Comparison of ENCODE assay signal across 28 cellular contexts in genomic region chr12:119696943-119697342, GRCh38. TPM values are rescaled to one million over a fixed set of nuclear protein-coding genes. Genes with fewer than 3 reads are reported as not detected.
A peak's percentile ranks its signal among the peaks of the same experiment; 100 is the strongest.
DNase-seq lines count a peak whose midpoint lies in the region; ATAC-seq, FAIRE-seq and TF ChIP-seq lines count a peak whose summit lies in the region.
"Had no signal": no experiment of that assay in that cellular context is flagged by ENCODE, and none has a peak within 500 bp of the region (broad histone marks: within the 10 kb centered on the region; RNA-seq: fewer than 3 reads in every experiment).

No MANE protein-coding gene starts in this region.

- H3K79me2 ChIP-seq in GM23338 (replicated peaks; ENCODE audit: insufficient read depth): no peaks in the 10 kb centered on the region

- H3K27ac ChIP-seq in GM23338 (ENCODE audit: low read depth) (no peak overlapping the region), angular gyrus (ENCODE audit: low read depth, low read length) (peak overlapping the region; percentile 17)
- H3K27ac ChIP-seq: A549; BLaER1 treated with 17β-estradiol and CSF1 and Interleukin-3, amounts not matched to agents 10 nM and 100 nM; HL-60; KMS-11; SJCRH30 had no signal

- H3K4me1 Mint-ChIP-seq in GM23338: peaks cover 7% of the 10 kb centered on the region; the same call in 2 of the 3 replicates
- peaks cover 24% of the 10 kb centered on the region for H3K4me1 Mint-ChIP-seq in nephron
- H3K4me1 Mint-ChIP-seq in stimulated activated effector memory CD8-positive, alpha-beta T cell treated with anti-CD3 and anti-CD28 coated beads, Interleukin-12 subunit alpha, Interleukin-12 subunit beta, amount 100 ng/mL, for 72 hours: no peaks in the 10 kb centered on the region

- no peaks in the 10 kb centered on the region; the same call in 1 of the 2 replicates for H4K20me1 ChIP-seq in GM23338 (replicated peaks; ENCODE audit: insufficient read depth)

- no peaks in the 10 kb centered on the region for H3K9me3 Mint-ChIP-seq in GM23338
- no peaks in the 10 kb centered on the region for H3K9me3 Mint-ChIP-seq in nephron
- H3K9me3 Mint-ChIP-seq in stimulated activated effector memory CD8-positive, alpha-beta T cell treated with anti-CD3 and anti-CD28 coated beads, Interleukin-12 subunit alpha, Interleukin-12 subunit beta, amount 100 ng/mL, for 72 hours: no peaks in the 10 kb centered on the region
- H3K9me3 Mint-ChIP-seq: CD4-positive, alpha-beta T cell; IgD-negative memory B cell had no signal

- H3K9me2 ChIP-seq in GM23338 (ENCODE audit: insufficient read depth): no peaks in the 10 kb centered on the region

- no peak for FAIRE-seq in GM19239 (lab: Jason Lieb, UNC)
- FAIRE-seq: A549, D721Med, G401.6, H1 had no signal

- H3K27me3 Mint-ChIP-seq in GM23338 (ENCODE audit: insufficient read depth, low read depth, poor library complexity) (peaks cover 9% of the 10 kb centered on the region), nephron (ENCODE audit: low read depth) (no peaks in the 10 kb centered on the region)
- H3K27me3 Mint-ChIP-seq: CD4-positive, alpha-beta T cell; IgD-negative memory B cell had no signal

- peaks cover 13% of the 10 kb centered on the region for H3K36me3 ChIP-seq in GM23338 (ENCODE audit: insufficient read depth)

- no peak overlapping the region for H3K4me3 ChIP-seq in GM23338
- H3K4me3 ChIP-seq: A549; BLaER1 treated with 17β-estradiol and CSF1 and Interleukin-3, amounts not matched to agents 10 nM and 100 nM; SJCRH30 had no signal

- H3K4me1 ChIP-seq in GM23338 (ENCODE audit: insufficient read depth): no peaks in the 10 kb centered on the region
- H3K4me1 ChIP-seq: A549; BLaER1 treated with 17β-estradiol and CSF1 and Interleukin-3, amounts not matched to agents 10 nM and 100 nM had no signal

- TF ChIP-seq CTCF in GM23338 (conservative IDR thresholded peaks at IDR 0.05; ENCODE audit: low read depth in 2 of 2) (no peak), nephron (IDR thresholded peaks at IDR 0.05; ENCODE audit: unreplicated experiment in 3 of 3) (no peak)

- intact Hi-C loops in posterior cingulate gyrus (cut with DNase I): no loop called here

- H3K4me3 Mint-ChIP-seq in GM23338 (no peak overlapping the region), nephron (no peak overlapping the region)
- no peak overlapping the region for H3K4me3 Mint-ChIP-seq in stimulated activated effector memory CD8-positive, alpha-beta T cell treated with anti-CD3 and anti-CD28 coated beads, Interleukin-12 subunit alpha, Interleukin-12 subunit beta, amount 100 ng/mL, for 72 hours
- H3K4me3 Mint-ChIP-seq: CD4-positive, alpha-beta T cell; IgD-negative memory B cell had no signal

- ATAC-seq in GM23338: no peak
- ATAC-seq in stimulated activated effector memory CD8-positive, alpha-beta T cell treated with anti-CD3 and anti-CD28 coated beads, Interleukin-12 subunit alpha, Interleukin-12 subunit beta, amount 100 ng/mL, for 72 hours: no peak
- ATAC-seq: A549, HCT116, PC-3, SK-N-SH treated with all-trans-retinoic acid at 6 μM for 48 hours had no signal

- H3F3A ChIP-seq in GM23338 (replicated peaks; ENCODE audit: low read depth): no peaks in the 10 kb centered on the region

- H3K4me2 ChIP-seq in GM23338: no peak overlapping the region
- H3K4me2 ChIP-seq: A549; BLaER1 treated with 17β-estradiol and CSF1 and Interleukin-3, amounts not matched to agents 10 nM and 100 nM; KMS-11 had no signal

- H2AFZ ChIP-seq in GM23338: no peak overlapping the region

- H3K27ac Mint-ChIP-seq in GM23338: peak overlapping the region; percentile 55; the same call in 1 of the 2 replicates
- peak overlapping the region in 2 of 3 experiments; percentile 53 to 80 for H3K27ac Mint-ChIP-seq in nephron
- H3K27ac Mint-ChIP-seq in stimulated activated effector memory CD8-positive, alpha-beta T cell treated with anti-CD3 and anti-CD28 coated beads, Interleukin-12 subunit alpha, Interleukin-12 subunit beta, amount 100 ng/mL, for 72 hours: peak overlapping the region; percentile 29
- H3K27ac Mint-ChIP-seq: CD4-positive, alpha-beta T cell had no signal

- no peaks in the 10 kb centered on the region for H3K27me3 ChIP-seq in GM23338 (ENCODE audit: insufficient read depth)
- H3K27me3 ChIP-seq: BLaER1 treated with 17β-estradiol and CSF1 and Interleukin-3, amounts not matched to agents 10 nM and 100 nM; SJCRH30 had no signal

- DNase-seq in GM23338 (ENCODE audit: low spot score): no peak
- DNase-seq in stimulated activated effector memory CD8-positive, alpha-beta T cell treated with anti-CD3 and anti-CD28 coated beads, Interleukin-12 subunit alpha, Interleukin-12 subunit beta, amount 100 ng/mL, for 72 hours (ENCODE audit: low spot score in 2 of 2): no peak
- no peak for DNase-seq in posterior cingulate gyrus
- no peak for DNase-seq in GM19239 (ENCODE audit: insufficient read length, low spot score)
- DNase-seq in superior temporal gyrus (ENCODE audit: extremely low spot score): no peak
- DNase-seq: AML-193; CD4-positive, alpha-beta T cell; NCI-H1092; NCI-H1417 treated with DMSO at 0.1 percent for 48 hours; NCI-H187 treated with DMSO at 0.1 percent for 48 hours; NCI-H2171 treated with DMSO at 0.1 percent for 48 hours; NCI-H524 treated with DMSO at 0.1 percent for 48 hours; NCI-H82; NK-92 treated with Interleukin-12 subunit alpha and Interleukin-12 subunit beta, amount 100 ng/mL, for 24 hours; PC-3; SJCRH30 had no signal

- H3K36me3 Mint-ChIP-seq in GM23338 (ENCODE audit: low read depth) (peaks cover 46% of the 10 kb centered on the region), nephron (ENCODE audit: low read depth) (peaks cover 33% of the 10 kb centered on the region)
- H3K36me3 Mint-ChIP-seq in stimulated activated effector memory CD8-positive, alpha-beta T cell treated with anti-CD3 and anti-CD28 coated beads, Interleukin-12 subunit alpha, Interleukin-12 subunit beta, amount 100 ng/mL, for 72 hours: peaks cover 7% of the 10 kb centered on the region
- H3K36me3 Mint-ChIP-seq: IgD-negative memory B cell had no signal

TF ChIP-seq in GM23338, 12 proteins besides CTCF, POLR2A, EP300 and RAD21 (continues in another document):
- TF ChIP-seq NANOG (IDR thresholded peaks at IDR 0.05; ENCODE audit: borderline replicate concordance) (no peak), CREB1 (CRISPR knock-in tag; IDR thresholded peaks at IDR 0.05; ENCODE audit: low read depth) (no peak), EZH2phosphoT487 (IDR thresholded peaks at IDR 0.05; ENCODE audit: unreplicated experiment) (no peak), JUNB (IDR thresholded peaks at IDR 0.05; ENCODE audit: unreplicated experiment) (no peak), EZH2 (IDR thresholded peaks at IDR 0.05; ENCODE audit: low read depth, unreplicated experiment) (no peak)
- TF ChIP-seq, protein P1, sequence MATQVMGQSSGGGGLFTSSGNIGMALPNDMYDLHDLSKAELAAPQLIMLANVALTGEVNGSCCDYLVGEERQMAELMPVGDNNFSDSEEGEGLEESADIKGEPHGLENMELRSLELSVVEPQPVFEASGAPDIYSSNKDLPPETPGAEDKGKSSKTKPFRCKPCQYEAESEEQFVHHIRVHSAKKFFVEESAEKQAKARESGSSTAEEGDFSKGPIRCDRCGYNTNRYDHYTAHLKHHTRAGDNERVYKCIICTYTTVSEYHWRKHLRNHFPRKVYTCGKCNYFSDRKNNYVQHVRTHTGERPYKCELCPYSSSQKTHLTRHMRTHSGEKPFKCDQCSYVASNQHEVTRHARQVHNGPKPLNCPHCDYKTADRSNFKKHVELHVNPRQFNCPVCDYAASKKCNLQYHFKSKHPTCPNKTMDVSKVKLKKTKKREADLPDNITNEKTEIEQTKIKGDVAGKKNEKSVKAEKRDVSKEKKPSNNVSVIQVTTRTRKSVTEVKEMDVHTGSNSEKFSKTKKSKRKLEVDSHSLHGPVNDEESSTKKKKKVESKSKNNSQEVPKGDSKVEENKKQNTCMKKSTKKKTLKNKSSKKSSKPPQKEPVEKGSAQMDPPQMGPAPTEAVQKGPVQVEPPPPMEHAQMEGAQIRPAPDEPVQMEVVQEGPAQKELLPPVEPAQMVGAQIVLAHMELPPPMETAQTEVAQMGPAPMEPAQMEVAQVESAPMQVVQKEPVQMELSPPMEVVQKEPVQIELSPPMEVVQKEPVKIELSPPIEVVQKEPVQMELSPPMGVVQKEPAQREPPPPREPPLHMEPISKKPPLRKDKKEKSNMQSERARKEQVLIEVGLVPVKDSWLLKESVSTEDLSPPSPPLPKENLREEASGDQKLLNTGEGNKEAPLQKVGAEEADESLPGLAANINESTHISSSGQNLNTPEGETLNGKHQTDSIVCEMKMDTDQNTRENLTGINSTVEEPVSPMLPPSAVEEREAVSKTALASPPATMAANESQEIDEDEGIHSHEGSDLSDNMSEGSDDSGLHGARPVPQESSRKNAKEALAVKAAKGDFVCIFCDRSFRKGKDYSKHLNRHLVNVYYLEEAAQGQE (IDR thresholded peaks at IDR 0.05; ENCODE audit: unreplicated experiment): no peak
- TF ChIP-seq, protein P2, sequence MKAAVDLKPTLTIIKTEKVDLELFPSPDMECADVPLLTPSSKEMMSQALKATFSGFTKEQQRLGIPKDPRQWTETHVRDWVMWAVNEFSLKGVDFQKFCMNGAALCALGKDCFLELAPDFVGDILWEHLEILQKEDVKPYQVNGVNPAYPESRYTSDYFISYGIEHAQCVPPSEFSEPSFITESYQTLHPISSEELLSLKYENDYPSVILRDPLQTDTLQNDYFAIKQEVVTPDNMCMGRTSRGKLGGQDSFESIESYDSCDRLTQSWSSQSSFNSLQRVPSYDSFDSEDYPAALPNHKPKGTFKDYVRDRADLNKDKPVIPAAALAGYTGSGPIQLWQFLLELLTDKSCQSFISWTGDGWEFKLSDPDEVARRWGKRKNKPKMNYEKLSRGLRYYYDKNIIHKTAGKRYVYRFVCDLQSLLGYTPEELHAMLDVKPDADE (IDR thresholded peaks at IDR 0.05): no peak

RNA-seq across cellular contexts. Expression of gene PRKAB1, which starts 29.0 kb away (rescaled TPM):
- total RNA-seq in GM23338 (2014; rRNA removed; shearing (Covaris generic)): 26.3 and 31.0 TPM in 2 replicates
- polyA plus RNA-seq in GM23338 (2016; fragmentation: Nextera tagmentation; extraction: Ambion mirVana): 13.1 and 16.3 TPM in 2 replicates
